13 cellular contexts compared by ENCODE assay signal in genomic region chr12:10940389-10940788, GRCh38. TPM values are rescaled to one million over a fixed set of nuclear protein-coding genes. Genes with fewer than 3 reads are reported as not detected.
DNase-seq lines count a peak whose midpoint lies in the region; ATAC-seq and TF ChIP-seq lines count a peak whose summit lies in the region.
"Had no signal": no experiment of that assay in that cellular context is flagged by ENCODE, and none has a peak within 500 bp of the region (broad histone marks: within the 10 kb centered on the region; RNA-seq: fewer than 3 reads in every experiment).

No MANE protein-coding gene starts in this region.

- TF ChIP-seq CTCF in HFFc6 (IDR thresholded peaks at IDR 0.05) (no peak), astrocyte of the cerebellum (IDR thresholded peaks at IDR 0.05; ENCODE audit: low read depth, low read length, missing control alignments) (no peak)

- 0 out of 2 replicates have a peak, but pooled peaks cover 5% of the 10 kb centered on the region for H3K9me3 Mint-ChIP-seq in HFFc6

- DNase-seq in ACHN (peak; percentile 31), HFFc6 (peak; percentile 81), astrocyte of the cerebellum (ENCODE audit: low read depth) (peak; percentile 11), glomerular visceral epithelial cell (ENCODE audit: extremely low spot score) (peak; percentile 66), NCI-H1417 treated with DMSO at 0.1 percent for 48 hours (lab: John Stamatoyannopoulos, UW) (no peak), caudate nucleus (lab: John Stamatoyannopoulos, UW) (no peak), aorta (no peak)
- DNase-seq: activated T-cell treated with anti-CD3 and anti-CD28 coated beads, Interleukin-2, amount 50 U/mL, for 48 hours; pancreas had no signal

- H3K4me1 Mint-ChIP-seq in HFFc6 (ENCODE audit: low read depth): peaks cover 30% of the 10 kb centered on the region

- in situ Hi-C loops in ACHN (cut with HindIII; ENCODE audit: low pct_ligation_motif_present, low pct_unique_long_range_greater_than_20kb, low sequenced_read_pairs) (no loop called here), astrocyte of the cerebellum (cut with HindIII; ENCODE audit: low sequenced_read_pairs) (no loop called here)

- H3K27ac Mint-ChIP-seq in HFFc6: peak overlapping the region; percentile 58

- no peaks in the 10 kb centered on the region for H3K9me3 ChIP-seq in aorta (ENCODE audit: control insufficient read depth, low read length)
- H3K9me3 ChIP-seq: pancreas, tibial nerve had no signal

- no peak overlapping the region for H3K4me3 Mint-ChIP-seq in HFFc6

- H3K4me1 ChIP-seq in aorta (ENCODE audit: control insufficient read depth in 1 of 2, insufficient read depth in 2 of 2, low read length in 2 of 2): no peaks in the 10 kb centered on the region
- H3K4me1 ChIP-seq: pancreas, tibial nerve had no signal

- intact Hi-C loops in aorta (cut with DNase I): no loop called here

- WGBS in aorta, 2 donors: 87 to 89% methylated on average over 2 of the region's 2 CpGs

- no peak overlapping the region for H3K4me3 ChIP-seq in astrocyte of the cerebellum (ENCODE audit: low read depth, low read length)
- no peak overlapping the region for H3K4me3 ChIP-seq in aorta (ENCODE audit: low read length in 2 of 2)
- H3K4me3 ChIP-seq: pancreas, tibial nerve had no signal

- H3K27me3 ChIP-seq in aorta (ENCODE audit: control insufficient read depth in 1 of 2, insufficient read depth in 2 of 2, low read length in 1 of 2): no peaks in the 10 kb centered on the region
- H3K27me3 ChIP-seq: pancreas, tibial nerve had no signal

- no peaks in the 10 kb centered on the region for H3K36me3 ChIP-seq in aorta (ENCODE audit: control insufficient read depth in 1 of 2, insufficient read depth in 2 of 2, low read length in 1 of 2)
- H3K36me3 ChIP-seq: pancreas, tibial nerve had no signal

- H3K27me3 Mint-ChIP-seq in HFFc6 (ENCODE audit: insufficient read depth): no peaks in the 10 kb centered on the region

- H3K36me3 Mint-ChIP-seq in HFFc6 (ENCODE audit: low read depth): 0 out of 2 replicates have a peak, but pooled peaks cover 9% of the 10 kb centered on the region

- ATAC-seq in aorta (ENCODE audit: low FRiP score) (no peak), HG02973 (IDR thresholded peaks at IDR 0.05; ENCODE audit: unreplicated experiment) (no peak)
- ATAC-seq: pancreas had no signal

- H3K27ac ChIP-seq in caudate nucleus (ENCODE audit: low read depth, low read length): no peak overlapping the region
- H3K27ac ChIP-seq in aorta (ENCODE audit: low read depth in 1 of 2, low read length in 2 of 2): no peak overlapping the region
- H3K27ac ChIP-seq: pancreas, tibial nerve had no signal

RNA-seq across cellular contexts. Expression of gene TAS2R14, which starts 1.3 kb away (rescaled TPM):
- total RNA-seq in HFFc6 (2021; fragmentation: NEBNext Ultra II Directional; extraction: Animal tissue kit (Norgen Biotek cat#: 25700)): 1 to 10 TPM; 1.1 to 1.6 (median 1.5) TPM
- 1 to 10 TPM; 5.2 to 6.4 TPM for total RNA-seq in aorta
- 1 to 10 TPM in 1 of 2 donors, not detected in 1; 2.0 TPM for polyA plus RNA-seq in aorta

RNA-seq across cellular contexts. Expression of gene PRH2, which starts 11.4 kb away (rescaled TPM):
- total RNA-seq in HFFc6 (2021; fragmentation: NEBNext Ultra II Directional; extraction: Animal tissue kit (Norgen Biotek cat#: 25700)): not detected
- total RNA-seq in aorta: not detected
- polyA plus RNA-seq in aorta: 1 to 10 TPM in 1 of 2 donors, not detected in 1; 4.0 TPM
- total RNA-seq: OCI-LY7; pancreas; T-helper 1 cell treated with Interleukin-12 subunit alpha and Interleukin-12 subunit beta and Interleukin-4 antibody, amounts not matched to agents 30 ng/mL and 1 ng/mL, for 36 hours had no signal

RNA-seq across cellular contexts. Expression of gene TAS2R13, which starts 31.0 kb away (rescaled TPM):
- total RNA-seq in HFFc6 (2021; fragmentation: NEBNext Ultra II Directional; extraction: Animal tissue kit (Norgen Biotek cat#: 25700)): under 1 TPM in 4 of 6 experiments, not detected in 2; 0.17 to 0.23 (median 0.18) TPM
- total RNA-seq in aorta: 1 to 10 TPM; 3.2 to 5.6 TPM
- not detected for polyA plus RNA-seq in aorta
- polyA plus RNA-seq: pancreas had no signal

RNA-seq across cellular contexts. Expression of gene TAS2R50, which starts 46.3 kb away (rescaled TPM):
- total RNA-seq in HFFc6 (2021; fragmentation: NEBNext Ultra II Directional; extraction: Animal tissue kit (Norgen Biotek cat#: 25700)): under 1 TPM in 4 of 6 experiments, not detected in 2; 0.19 to 0.32 (median 0.22) TPM
- 1 to 10 TPM; 3.3 to 5.7 TPM for total RNA-seq in aorta
- polyA plus RNA-seq in aorta: not detected
- polyA plus RNA-seq: pancreas had no signal

RNA-seq across cellular contexts. Expression of gene PRH1, which starts 56.3 kb away (rescaled TPM):
- 1 to 10 TPM; 4.2 to 8.2 (median 6.4) TPM for total RNA-seq in HFFc6 (2021; fragmentation: NEBNext Ultra II Directional; extraction: Animal tissue kit (Norgen Biotek cat#: 25700))
- 10 to 100 TPM; 18.4 to 33.0 TPM for total RNA-seq in aorta
- under 1 TPM in 1 of 2 donors, not detected in 1; 0.67 TPM for polyA plus RNA-seq in aorta

Comparison
In these comparisons a context has a peak if more than half of its experiments do, and no peak if none do; other contexts are left out.
1. DNase-seq: peak in ACHN (single experiment), HFFc6 (single experiment), astrocyte of the cerebellum (single experiment) and glomerular visceral epithelial cell (single experiment); none in NCI-H1417 treated with DMSO at 0.1 percent for 48 hours (single experiment), caudate nucleus (0 of 61) and aorta (0 of 2).